ENCODE assay signal across 18 cellular contexts in genomic region chr17:71446635-71447034, GRCh38.
"Had no signal": no experiment of that assay in that cellular context is flagged by ENCODE, and none has a peak within 500 bp of the region (broad histone marks: within the 10 kb centered on the region; RNA-seq: fewer than 3 reads in every experiment).

No MANE protein-coding gene starts in this region.

- ATAC-seq: sciatic nerve had no signal

- H3K36me3 Mint-ChIP-seq: naive B cell had no signal

- H3K9me3 ChIP-seq: thoracic aorta, transverse colon had no signal

- H3K4me1 ChIP-seq: stomach, transverse colon had no signal

- H3K9me3 Mint-ChIP-seq: nephron had no signal

- H3K27ac Mint-ChIP-seq: naive B cell, nephron had no signal

- H3K36me3 ChIP-seq: stomach, thoracic aorta, transverse colon had no signal

- H3K4me2 ChIP-seq: hepatocyte had no signal

- H3K27me3 ChIP-seq: dorsolateral prefrontal cortex, hepatocyte, stomach, transverse colon had no signal

- H3K27me3 Mint-ChIP-seq: naive B cell had no signal

- H3K4me1 Mint-ChIP-seq: naive B cell, nephron had no signal

- H3K27ac ChIP-seq: dorsolateral prefrontal cortex, hepatocyte, skin epidermis, stomach, thoracic aorta, transverse colon had no signal

- DNase-seq: cortex of kidney; dorsolateral prefrontal cortex; effector CD8-positive, alpha-beta T cell; head of caudate nucleus; kidney glomerular epithelial cell; mesendoderm; naive B cell; posterior cingulate gyrus; stimulated activated CD4-positive, alpha-beta T cell treated with anti-CD3 and anti-CD28 coated beads, Interleukin-12 subunit alpha, Interleukin-12 subunit beta, amount 100 ng/mL, for 4 hours; stimulated activated naive CD4-positive, alpha-beta T cell; stomach; substantia nigra; transverse colon had no signal

- H3K4me3 Mint-ChIP-seq: naive B cell, nephron had no signal

- H2AFZ ChIP-seq: hepatocyte had no signal

- H3K79me2 ChIP-seq: hepatocyte had no signal

- H3K4me3 ChIP-seq: dorsolateral prefrontal cortex, hepatocyte, skin epidermis, stomach, thoracic aorta, transverse colon had no signal
